24 cellular contexts compared by ENCODE assay signal in genomic region chr14:56720703-56721426, GRCh38.
"Had no signal": no experiment of that assay in that cellular context is flagged by ENCODE, and none has a peak within 500 bp of the region (broad histone marks: within the 10 kb centered on the region; RNA-seq: fewer than 3 reads in every experiment).

No MANE protein-coding gene starts in this region.

- H3K27me3 ChIP-seq: gastrocnemius medialis, left lung, right atrium auricular region, spleen, upper lobe of left lung had no signal

- H3K4me1 ChIP-seq: esophagus squamous epithelium, gastrocnemius medialis, heart left ventricle, left lung, prostate gland, right atrium auricular region, spleen, upper lobe of left lung had no signal

- H3K9me3 ChIP-seq: esophagus squamous epithelium, gastrocnemius medialis, heart left ventricle, left lung, prostate gland, right atrium auricular region, spleen, thoracic aorta, upper lobe of left lung had no signal

- H3K4me3 ChIP-seq: coronary artery, esophagus squamous epithelium, gastrocnemius medialis, heart left ventricle, left lung, lung, prostate gland, right atrium auricular region, spleen, thoracic aorta, upper lobe of left lung had no signal

- ATAC-seq: gastrocnemius medialis; heart left ventricle; left lung; naive thymus-derived CD8-positive, alpha-beta T cell had no signal

- H3K27ac ChIP-seq: coronary artery, esophagus squamous epithelium, gastrocnemius medialis, heart left ventricle, left lung, prostate gland, right atrium auricular region, spleen, thoracic aorta, upper lobe of left lung had no signal

- H3K36me3 ChIP-seq: esophagus squamous epithelium, gastrocnemius medialis, heart left ventricle, left lung, prostate gland, right atrium auricular region, spleen, thoracic aorta, upper lobe of left lung had no signal

- DNase-seq: activated CD4-positive, alpha-beta T cell treated with anti-CD3 and anti-CD28 coated beads for 4 hours; activated CD4-positive, alpha-beta T cell treated with anti-CD3 and anti-CD28 coated beads, Interleukin-2, amount 50 U/mL, for 48 hours; activated CD4-positive, CD25-positive, alpha-beta regulatory T cell; activated CD8-positive, alpha-beta memory T cell treated with anti-CD3 and anti-CD28 coated beads, Interleukin-2, amount 50 U/mL, for 48 hours; activated naive CD4-positive, alpha-beta T cell treated with Interleukin-2 at 50 U/mL for 16 hours; activated naive CD8-positive, alpha-beta T cell treated with anti-CD3 and anti-CD28 coated beads, Interleukin-2, amount 10 ng/mL, durations not matched to agents 7 days and 5 days; activated T-cell treated with anti-CD3 and anti-CD28 coated beads, Interleukin-2, amount 50 U/mL, for 48 hours; amygdala; cerebellar nuclear complex; esophagus squamous epithelium; gastrocnemius medialis; heart left ventricle; left lung; naive thymus-derived CD8-positive, alpha-beta T cell; spleen; stimulated activated CD4-positive, alpha-beta T cell treated with anti-CD3 and anti-CD28 coated beads, Interleukin-4, amount 100 ng/mL, for 1 hour; stimulated activated naive CD4-positive, alpha-beta T cell treated with Interleukin-2 at 50 U/mL for 16 hours; T-helper 1 cell; upper lobe of left lung had no signal
